Comparison of ENCODE assay signal across 16 cellular contexts in genomic region chr12:92424338-92424737, GRCh38.
DNase-seq lines count a peak whose midpoint lies in the region; ATAC-seq and TF ChIP-seq lines count a peak whose summit lies in the region.
"Had no signal": no experiment of that assay in that cellular context is flagged by ENCODE, and none has a peak within 500 bp of the region (broad histone marks: within the 10 kb centered on the region; RNA-seq: fewer than 3 reads in every experiment).

No MANE protein-coding gene starts in this region.

- no TSS peak for BruUV-seq in MCF 10A (replicated peaks; lab: Mats Ljungman, UMichigan)

- no peaks in the 10 kb centered on the region for H3K36me3 Mint-ChIP-seq in MCF 10A (ENCODE audit: insufficient read depth, unreplicated experiment)
- H3K36me3 Mint-ChIP-seq in naive thymus-derived CD8-positive, alpha-beta T cell, result no peaks in the 10 kb centered on the region

- no peak for TF ChIP-seq EP300 in transverse colon (IDR thresholded peaks at IDR 0.05; ENCODE audit: low read depth)

- no peaks in the 10 kb centered on the region for H3K27me3 Mint-ChIP-seq in MCF 10A (ENCODE audit: insufficient read depth, unreplicated experiment)
- H3K27me3 Mint-ChIP-seq in naive thymus-derived CD8-positive, alpha-beta T cell, result no peaks in the 10 kb centered on the region

- intact Hi-C loops in MCF 10A (cut with micrococcal nuclease) (no loop called here), breast epithelium (cut with DNase I; ENCODE audit: low total_unique reads) (loop anchor here (10.0 kb wide), 1 partner anchor 1180 kb away; no protein-coding TSS in a partner anchor), transverse colon (cut with DNase I; ENCODE audit: low total_unique reads) (no loop called here)

- no peak for TF ChIP-seq CTCF in MCF 10A (IDR thresholded peaks at IDR 0.05; ENCODE audit: unreplicated experiment)
- TF ChIP-seq CTCF in breast epithelium (IDR thresholded peaks at IDR 0.05), result no peak
- TF ChIP-seq CTCF in brain microvascular endothelial cell (IDR thresholded peaks at IDR 0.05; ENCODE audit: low read depth, low read length, missing control alignments), result no peak
- no peak for TF ChIP-seq CTCF in transverse colon (IDR thresholded peaks at IDR 0.05)

- H3K9me3 ChIP-seq in breast epithelium, result no peaks in the 10 kb centered on the region
- no peaks in the 10 kb centered on the region for H3K9me3 ChIP-seq in transverse colon
- H3K9me3 ChIP-seq: left lung, upper lobe of left lung had no signal

- peaks cover 8% of the 10 kb centered on the region for H3K4me1 Mint-ChIP-seq in MCF 10A (ENCODE audit: insufficient read depth, unreplicated experiment)
- peaks cover 26 to 59% (median 41%) of the 10 kb centered on the region in 4 donors for H3K4me1 Mint-ChIP-seq in naive thymus-derived CD8-positive, alpha-beta T cell

- H3K9me3 Mint-ChIP-seq in MCF 10A (ENCODE audit: unreplicated experiment), result peaks cover 7% of the 10 kb centered on the region
- peaks cover 0 to 10% (median 0%) of the 10 kb centered on the region in 9 donors for H3K9me3 Mint-ChIP-seq in naive thymus-derived CD8-positive, alpha-beta T cell
- H3K9me3 Mint-ChIP-seq: neural crest cell had no signal

- POLR2A ChIA-PET in MCF 10A (lab: Yijun Ruan, JAX), result interaction anchor here (0.5 to 1.6 kb wide), 3 partner anchors 11 to 586 kb away, joined by 3 to 4 read pairs (median 3); partner anchors contain the start of gene BTG1
- POLR2A ChIA-PET in naive thymus-derived CD8-positive, alpha-beta T cell (lab: Charles Lee), result no interaction called here

- no peak overlapping the region for H3K27ac ChIP-seq in breast epithelium
- H3K27ac ChIP-seq in brain microvascular endothelial cell, result no peak overlapping the region
- peak overlapping the region in 3 of 4 donors; percentile 9 to 47 (median 29) for H3K27ac ChIP-seq in transverse colon
- H3K27ac ChIP-seq: 22Rv1, left lung, upper lobe of left lung had no signal

- 68 to 72% methylated on average over 4 of the region's 4 CpGs for WGBS in transverse colon (ENCODE audit: low coverage in 1 of 2), 2 donors

- H3K36me3 ChIP-seq in breast epithelium (no peaks in the 10 kb centered on the region), brain microvascular endothelial cell (replicated peaks) (no peaks in the 10 kb centered on the region), transverse colon (no peaks in the 10 kb centered on the region)
- H3K36me3 ChIP-seq: left lung, upper lobe of left lung had no signal

- no peak for TF ChIP-seq POLR2A in breast epithelium (IDR thresholded peaks at IDR 0.05)
- TF ChIP-seq POLR2A in transverse colon (IDR thresholded peaks at IDR 0.05), result no peak

- in situ Hi-C loops in brain microvascular endothelial cell (cut with HindIII; ENCODE audit: low pct_ligation_motif_present, low sequenced_read_pairs) (no loop called here), transverse colon (cut with MboI; ENCODE audit: low pct_ligation_motif_present in 1 of 4, low pct_unique_long_range_greater_than_20kb in 1 of 4, low sequenced_read_pairs in 3 of 4) (no loop called here)

- H3K4me3 ChIP-seq in breast epithelium (no peak overlapping the region), brain microvascular endothelial cell (ENCODE audit: low read depth, low read length) (no peak overlapping the region), transverse colon (no peak overlapping the region)
- H3K4me3 ChIP-seq: left lung, upper lobe of left lung had no signal

- peak overlapping the region; percentile 90 for H3K27ac Mint-ChIP-seq in MCF 10A (ENCODE audit: low read depth, unreplicated experiment)
- H3K27ac Mint-ChIP-seq in naive thymus-derived CD8-positive, alpha-beta T cell, result peak overlapping the region in 3 of 10 donors; percentile 7 to 43 (median 35)

- no peak for ATAC-seq in GM19324 (IDR thresholded peaks at IDR 0.05; ENCODE audit: low FRiP score, unreplicated experiment)
- ATAC-seq in naive thymus-derived CD8-positive, alpha-beta T cell, result no peak
- ATAC-seq: left lung had no signal

- no peak overlapping the region for H3K4me3 Mint-ChIP-seq in MCF 10A (ENCODE audit: unreplicated experiment)
- no peak overlapping the region for H3K4me3 Mint-ChIP-seq in naive thymus-derived CD8-positive, alpha-beta T cell
- H3K4me3 Mint-ChIP-seq: neural crest cell had no signal

- CTCF ChIA-PET in MCF 10A (lab: Yijun Ruan, JAX), result interaction anchor here (0.7 kb wide), 1 partner anchor 572 kb away, joined by 5 read pairs; no protein-coding TSS in a partner anchor

- H3K4me1 ChIP-seq in breast epithelium, result no peaks in the 10 kb centered on the region
- H3K4me1 ChIP-seq in transverse colon, result peaks cover 0 to 6% (median 3%) of the 10 kb centered on the region in 4 donors
- H3K4me1 ChIP-seq: left lung, upper lobe of left lung had no signal

- DNase-seq in MCF 10A (ENCODE audit: unreplicated experiment) (peak; percentile 47), breast epithelium (ENCODE audit: low spot score in 2 of 2) (no peak), brain microvascular endothelial cell (peak; percentile 51), iPS DF 19.7 (ENCODE audit: low read depth, low spot score) (peak; percentile 45), transverse colon (no peak), ureter (ENCODE audit: low spot score) (no peak)
- DNase-seq in naive thymus-derived CD8-positive, alpha-beta T cell, result no peak
- DNase-seq: activated gamma-delta T cell; central memory CD4-positive, alpha-beta T cell; left lung; NCI-H2081 treated with DMSO at 0.1 percent for 48 hours; NK-92 treated with Interleukin-12 subunit alpha and Interleukin-12 subunit beta, amount 100 ng/mL, for 24 hours; upper lobe of left lung had no signal

- H3K27me3 ChIP-seq in breast epithelium (no peaks in the 10 kb centered on the region), brain microvascular endothelial cell (replicated peaks) (no peaks in the 10 kb centered on the region), transverse colon (no peaks in the 10 kb centered on the region)
- H3K27me3 ChIP-seq: left lung, upper lobe of left lung had no signal

Comparison
In these comparisons a context has a peak if more than half of its experiments do, and no peak if none do; other contexts are left out.
1. DNase-seq: peak in MCF 10A (single experiment), brain microvascular endothelial cell (single experiment) and iPS DF 19.7 (single experiment); none in breast epithelium (0 of 2), transverse colon (single experiment), naive thymus-derived CD8-positive, alpha-beta T cell (0 of 10) and ureter (single experiment).
2. H3K27ac ChIP-seq: peak in transverse colon (3 of 4); none in breast epithelium (0 of 2) and brain microvascular endothelial cell (single experiment).